Comparison of ENCODE assay signal across 21 cellular contexts in genomic region chr6:85372915-85373270, GRCh38.
"Had no signal": no experiment of that assay in that cellular context is flagged by ENCODE, and none has a peak within 500 bp of the region (broad histone marks: within the 10 kb centered on the region; RNA-seq: fewer than 3 reads in every experiment).

No MANE protein-coding gene starts in this region.

- H3K27ac ChIP-seq: cardiac muscle cell had no signal

- ATAC-seq: activated naive CD4-positive, alpha-beta T cell treated with anti-CD3 and anti-CD28 coated beads, Interleukin-2, amount 50 U/mL, for 72 hours; T-helper 17 cell had no signal

- H3K4me3 ChIP-seq: cardiac muscle cell had no signal

- FAIRE-seq: astrocyte had no signal

- DNase-seq: activated CD4-positive, alpha-beta T cell treated with anti-CD3 and anti-CD28 coated beads for 48 hours; activated CD4-positive, alpha-beta T cell treated with anti-CD3 and anti-CD28 coated beads, Interleukin-2, amount 50 U/mL, for 4 hours; activated CD4-positive, CD25-positive, alpha-beta regulatory T cell treated with anti-CD3 and anti-CD28 coated beads, Interleukin-2, amount 50 U/mL, for 72 hours; activated CD8-positive, alpha-beta memory T cell treated with anti-CD3 and anti-CD28 coated beads, Interleukin-2, amount 10 ng/mL, durations not matched to agents 7 days and 5 days; activated effector memory CD4-positive, alpha-beta T cell treated with Interleukin-2 at 50 U/mL for 16 hours; activated naive CD4-positive, alpha-beta T cell treated with Interleukin-2 at 50 U/mL for 16 hours; activated T-cell treated with anti-CD3 and anti-CD28 coated beads, Interleukin-2, amount 50 U/mL, for 24 hours; amygdala; NCI-H1092; NCI-H1417; NCI-H1930; NCI-H2171; NCI-H226; NCI-H526; NCI-H774; SIG-M5; T-helper 17 cell; T-helper 9 cell had no signal

- H3K27me3 ChIP-seq: cardiac muscle cell had no signal

- H3K36me3 ChIP-seq: cardiac muscle cell had no signal
